Comparison of ENCODE assay signal across 35 cellular contexts in the genomic region with DNA sequence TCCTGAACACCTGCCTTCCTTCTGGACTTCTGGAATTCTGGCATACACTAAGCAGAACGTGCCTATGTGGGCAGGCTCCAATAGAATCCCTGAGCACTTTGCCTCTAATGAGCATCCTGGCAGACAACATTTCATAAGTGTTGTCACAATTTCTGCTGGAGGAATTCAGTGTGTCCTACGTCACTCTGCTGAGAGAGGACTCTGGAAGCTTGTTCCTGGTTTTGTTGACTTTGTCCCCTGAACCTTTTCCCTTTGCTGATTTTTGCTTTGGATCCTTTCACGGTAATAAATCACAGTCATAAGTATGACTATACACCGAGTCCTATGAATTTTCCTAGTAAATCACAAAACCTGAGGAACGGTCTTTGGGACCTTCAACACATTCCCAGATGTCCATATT.
"Had no signal": no experiment of that assay in that cellular context is flagged by ENCODE, and none has a peak within 500 bp of the region (broad histone marks: within the 10 kb centered on the region; RNA-seq: fewer than 3 reads in every experiment).

No MANE protein-coding gene starts in this region.

- H3K4me1 ChIP-seq: adrenal gland, body of pancreas, breast epithelium had no signal

- FAIRE-seq: astrocyte, TTC549 had no signal

- H3K4me3 ChIP-seq: adrenal gland, body of pancreas, breast epithelium had no signal

- H3K36me3 ChIP-seq: adrenal gland, brain microvascular endothelial cell, breast epithelium, WERI-Rb-1 had no signal

- H3K9me3 ChIP-seq: adrenal gland, body of pancreas, breast epithelium had no signal

- H3K27ac ChIP-seq: adrenal gland, body of pancreas, brain microvascular endothelial cell, breast epithelium, WERI-Rb-1 had no signal

- DNase-seq: activated CD4-positive, alpha-beta memory T cell treated with anti-CD3 and anti-CD28 coated beads for 36 hours; activated CD4-positive, alpha-beta T cell treated with anti-CD3 and anti-CD28 coated beads for 4 hours; activated CD4-positive, alpha-beta T cell treated with anti-CD3 and anti-CD28 coated beads, Interleukin-2, amount 10 ng/mL, durations not matched to agents 24 days and 14 days; activated CD4-positive, alpha-beta T cell treated with anti-CD3 and anti-CD28 coated beads, Interleukin-2, amount 50 U/mL, for 1 hour; activated CD4-positive, alpha-beta T cell treated with anti-CD3 and anti-CD28 coated beads, Interleukin-2, amount 50 U/mL, for 4 hours; activated CD4-positive, CD25-positive, alpha-beta regulatory T cell treated with anti-CD3 and anti-CD28 coated beads, Interleukin-2, amount 50 U/mL, for 72 hours; activated CD8-positive, alpha-beta memory T cell treated with anti-CD3 and anti-CD28 coated beads, Interleukin-2, amount 50 U/mL, for 4 hours; activated CD8-positive, alpha-beta T cell treated with anti-CD3 and anti-CD28 coated beads for 36 hours; activated effector memory CD4-positive, alpha-beta T cell treated with anti-CD3 and anti-CD28 coated beads, Interleukin-2, amount 50 U/mL, for 16 hours; activated gamma-delta T cell treated with Interleukin-2 at 50 U/mL for 16 hours; activated naive CD4-positive, alpha-beta T cell; activated naive CD4-positive, alpha-beta T cell treated with anti-CD3 and anti-CD28 coated beads for 36 hours; activated naive CD4-positive, alpha-beta T cell treated with anti-CD3 and anti-CD28 coated beads, Interleukin-2, amount 50 U/mL, for 16 hours; activated naive CD8-positive, alpha-beta T cell treated with anti-CD3 and anti-CD28 coated beads for 36 hours; activated T-cell treated with anti-CD3 and anti-CD28 coated beads for 4 hours; activated T-cell treated with anti-CD3 and anti-CD28 coated beads, Interleukin-2, amount 50 U/mL, for 1 hour; activated T-cell treated with anti-CD3 and anti-CD28 coated beads, Interleukin-2, amount 50 U/mL, for 4 hours; activated T-cell treated with anti-CD3 and anti-CD28 coated beads, Interleukin-2, amount 50 U/mL, for 72 hours; adrenal gland; amniotic stem cell; aorta; body of pancreas; brain microvascular endothelial cell; cerebellar nuclear complex; SW 1271; T-helper 1 cell; T-helper 2 cell; T-helper 9 cell; WERI-Rb-1 had no signal

- H3K27me3 ChIP-seq: adrenal gland, body of pancreas, brain microvascular endothelial cell had no signal

- ATAC-seq: activated CD8-positive, alpha-beta T cell treated with anti-CD3 and anti-CD28 coated beads for 36 hours; activated naive CD4-positive, alpha-beta T cell treated with anti-CD3 and anti-CD28 coated beads, Interleukin-2, amount 50 U/mL, for 72 hours; activated T-cell treated with anti-CD3 and anti-CD28 coated beads, Interleukin-2, amount 50 U/mL, for 4 hours; activated T-cell treated with anti-CD3 and anti-CD28 coated beads, Interleukin-2, amount 50 U/mL, for 72 hours; activated T-helper 17 cell treated with anti-CD3 and anti-CD28 coated beads, Interleukin-2, amount 50 U/mL, for 72 hours; body of pancreas; WTC11 had no signal
